ENCODE assay signal across 19 cellular contexts in genomic region chr10:24806262-24806661, GRCh38.
"Had no signal": no experiment of that assay in that cellular context is flagged by ENCODE, and none has a peak within 500 bp of the region (broad histone marks: within the 10 kb centered on the region; RNA-seq: fewer than 3 reads in every experiment).

No MANE protein-coding gene starts in this region.

- H3K27ac ChIP-seq: adrenal gland, epithelial cell of prostate, sigmoid colon, thyroid gland had no signal

- DNase-seq: activated CD4-positive, alpha-beta T cell treated with anti-CD3 and anti-CD28 coated beads for 1 hour; activated CD4-positive, alpha-beta T cell treated with anti-CD3 and anti-CD28 coated beads, Interleukin-2, amount 50 U/mL, for 1 hour; activated T-cell treated with anti-CD3 and anti-CD28 coated beads, Interleukin-2, amount 50 U/mL, for 24 hours; cerebellar nuclear complex; cortex of kidney; left cardiac atrium; nephron progenitor cell; retina; sigmoid colon; stimulated activated CD4-positive, alpha-beta T cell treated with anti-CD3 and anti-CD28 coated beads, Interleukin-2, amount 100 ng/mL, for 48 hours; stimulated activated CD8-positive, alpha-beta memory T cell treated with anti-CD3 and anti-CD28 coated beads, Interleukin-4, amount 100 ng/mL, for 48 hours; stimulated activated naive B cell treated with anti-CD40 and anti-IgM and Interleukin-4, amounts not matched to agents 10 μg/mL and 1 μg/mL and 100 μg/mL, for 72 hours; T-helper 1 cell; thyroid gland had no signal

- H3K27me3 Mint-ChIP-seq: activated naive CD8-positive, alpha-beta T cell; activated T-cell treated with anti-CD3 and anti-CD28 coated beads, Interleukin-2, amount 50 U/mL, for 24 hours; activated T-helper 17 cell treated with anti-CD3 and anti-CD28 coated beads, Interleukin-2, amount 50 U/mL, for 72 hours; memory B cell had no signal

- H3K4me3 Mint-ChIP-seq: activated naive CD8-positive, alpha-beta T cell; activated T-cell treated with anti-CD3 and anti-CD28 coated beads, Interleukin-2, amount 50 U/mL, for 24 hours; activated T-helper 17 cell treated with anti-CD3 and anti-CD28 coated beads, Interleukin-2, amount 50 U/mL, for 72 hours; memory B cell; nephron progenitor cell; stimulated activated naive B cell treated with anti-CD40 and anti-IgM and Interleukin-4, amounts not matched to agents 10 μg/mL and 1 μg/mL and 100 μg/mL, for 72 hours had no signal

- H3K27ac Mint-ChIP-seq: activated naive CD8-positive, alpha-beta T cell; activated T-cell treated with anti-CD3 and anti-CD28 coated beads, Interleukin-2, amount 50 U/mL, for 24 hours; activated T-helper 17 cell treated with anti-CD3 and anti-CD28 coated beads, Interleukin-2, amount 50 U/mL, for 72 hours; memory B cell; nephron progenitor cell; stimulated activated naive B cell treated with anti-CD40 and anti-IgM and Interleukin-4, amounts not matched to agents 10 μg/mL and 1 μg/mL and 100 μg/mL, for 72 hours had no signal

- H3K36me3 Mint-ChIP-seq: memory B cell; stimulated activated naive B cell treated with anti-CD40 and anti-IgM and Interleukin-4, amounts not matched to agents 10 μg/mL and 1 μg/mL and 100 μg/mL, for 72 hours had no signal

- H3K4me1 Mint-ChIP-seq: activated T-helper 17 cell treated with anti-CD3 and anti-CD28 coated beads, Interleukin-2, amount 50 U/mL, for 72 hours; memory B cell; nephron progenitor cell; stimulated activated naive B cell treated with anti-CD40 and anti-IgM and Interleukin-4, amounts not matched to agents 10 μg/mL and 1 μg/mL and 100 μg/mL, for 72 hours had no signal

- H3K9me3 Mint-ChIP-seq: activated T-cell treated with anti-CD3 and anti-CD28 coated beads, Interleukin-2, amount 50 U/mL, for 24 hours; activated T-helper 17 cell treated with anti-CD3 and anti-CD28 coated beads, Interleukin-2, amount 50 U/mL, for 72 hours; memory B cell; nephron progenitor cell; stimulated activated naive B cell treated with anti-CD40 and anti-IgM and Interleukin-4, amounts not matched to agents 10 μg/mL and 1 μg/mL and 100 μg/mL, for 72 hours had no signal
